Comparison of ENCODE assay signal across 8 cellular contexts in genomic region chr11:67318239-67318555, GRCh38. TPM values are rescaled to one million over a fixed set of nuclear protein-coding genes. Genes with fewer than 3 reads are reported as not detected.
DNase-seq lines count a peak whose midpoint lies in the region; ATAC-seq, FAIRE-seq and TF ChIP-seq lines count a peak whose summit lies in the region.

No MANE protein-coding gene starts in this region.

- H3K4me1 ChIP-seq in heart left ventricle (peaks cover 0 to 22% (median 12%) of the 10 kb centered on the region in 12 donors), astrocyte (ENCODE audit: insufficient read depth, low read length) (peaks cover 5% of the 10 kb centered on the region), upper lobe of left lung (peaks cover 13 to 16% (median 14%) of the 10 kb centered on the region in 4 donors)

- DNase-seq in heart left ventricle (no peak), left ventricle myocardium superior (no peak), astrocyte (ENCODE audit: low read depth) (no peak), lower leg skin (ENCODE audit: low spot score in 2 of 2) (no peak), upper lobe of left lung (no peak), SK-N-DZ (ENCODE audit: low spot score) (no peak)

- no peak for TF ChIP-seq EP300 in upper lobe of left lung (IDR thresholded peaks at IDR 0.05)

- peak overlapping the region; percentile 83 for H3K9ac ChIP-seq in astrocyte (ENCODE audit: low read length)

- peaks cover 5% of the 10 kb centered on the region for H3K36me3 Mint-ChIP-seq in astrocyte (ENCODE audit: low read depth, unreplicated experiment)

- peak overlapping the region in 6 of 12 donors; percentile 91 to 98 (median 95) for H3K27ac ChIP-seq in heart left ventricle
- no peak overlapping the region for H3K27ac ChIP-seq in astrocyte (ENCODE audit: low read depth, low read length)
- H3K27ac ChIP-seq in upper lobe of left lung, result peak overlapping the region; percentile 86 to 98 (median 90)

- no peaks in the 10 kb centered on the region for H4K20me1 ChIP-seq in astrocyte (ENCODE audit: insufficient read depth, low read length)

- peak overlapping the region; percentile 18 for H3K27ac Mint-ChIP-seq in astrocyte (ENCODE audit: unreplicated experiment)

- H3K27me3 ChIP-seq in heart left ventricle, result no peaks in the 10 kb centered on the region
- H3K27me3 ChIP-seq in astrocyte (ENCODE audit: insufficient read depth, low read length), result no peaks in the 10 kb centered on the region
- no peaks in the 10 kb centered on the region for H3K27me3 ChIP-seq in upper lobe of left lung

- H3K4me3 Mint-ChIP-seq in astrocyte (ENCODE audit: unreplicated experiment), result peak overlapping the region; percentile 97

- H2AFZ ChIP-seq in astrocyte (ENCODE audit: low read depth, low read length), result peak overlapping the region; percentile 93

- ATAC-seq in heart left ventricle (no peak), left ventricle myocardium superior (no peak), upper lobe of left lung (ENCODE audit: low FRiP score in 2 of 2) (no peak), HG02884 (IDR thresholded peaks at IDR 0.05; ENCODE audit: unreplicated experiment) (no peak), GM18502 (IDR thresholded peaks at IDR 0.05; ENCODE audit: poor library complexity, unreplicated experiment) (no peak)

- intact Hi-C loops in heart left ventricle (cut with DNase I) (loop anchor here in 5 of 10 donors (2.0 to 10.0 kb wide), 3 partner anchors 233 to 237 kb away; no protein-coding TSS in a partner anchor), left ventricle myocardium superior (cut with micrococcal nuclease) (loop anchor here (5.0 kb wide), 1 partner anchor 56 kb away; no protein-coding TSS in a partner anchor), lower leg skin (cut with DNase I; ENCODE audit: low total_unique reads) (no loop called here)

- H3K36me3 ChIP-seq in heart left ventricle (peaks cover 0 to 5% (median 0%) of the 10 kb centered on the region in 9 donors), astrocyte (ENCODE audit: insufficient read depth, low read length) (no peaks in the 10 kb centered on the region), upper lobe of left lung (no peaks in the 10 kb centered on the region)

- TF ChIP-seq CTCF in heart left ventricle (IDR thresholded peaks at IDR 0.05), result no peak
- TF ChIP-seq CTCF in astrocyte (IDR thresholded peaks at IDR 0.05; ENCODE audit: insufficient read depth, low read depth, low read length), result no peak
- TF ChIP-seq CTCF in lower leg skin (IDR thresholded peaks at IDR 0.05), result no peak
- no peak for TF ChIP-seq CTCF in upper lobe of left lung (IDR thresholded peaks at IDR 0.05)

- no peak for FAIRE-seq in astrocyte (lab: Jason Lieb, UNC)

- WGBS in heart left ventricle, 4 donors, result 1 to 2% (median 2%) methylated on average over 6 to 14 of the region's 14 CpGs
- WGBS in lower leg skin, 2 donors, result 0 to 2% methylated on average over 12 to 14 of the region's 14 CpGs
- 0 to 3% methylated on average over 5 to 13 of the region's 14 CpGs for WGBS in upper lobe of left lung, 2 donors

- H3K9me3 Mint-ChIP-seq in astrocyte (ENCODE audit: unreplicated experiment), result no peaks in the 10 kb centered on the region

- H3K27me3 Mint-ChIP-seq in astrocyte (ENCODE audit: low read depth, unreplicated experiment), result peaks cover 5% of the 10 kb centered on the region

- TF ChIP-seq POLR2A in heart left ventricle (IDR thresholded peaks at IDR 0.05), result no peak
- TF ChIP-seq POLR2A in lower leg skin (IDR thresholded peaks at IDR 0.05), result no peak
- no peak for TF ChIP-seq POLR2A in upper lobe of left lung (IDR thresholded peaks at IDR 0.05)

- no peaks in the 10 kb centered on the region for H3K79me2 ChIP-seq in astrocyte (ENCODE audit: insufficient read depth, low read length)

- H3K4me1 Mint-ChIP-seq in astrocyte (ENCODE audit: low read depth, unreplicated experiment), result no peaks in the 10 kb centered on the region

- H3K4me2 ChIP-seq in astrocyte (ENCODE audit: low read length), result peak overlapping the region; percentile 97

- H3K9me3 ChIP-seq in heart left ventricle, result no peaks in the 10 kb centered on the region
- H3K9me3 ChIP-seq in astrocyte (ENCODE audit: insufficient read depth, low read depth, low read length), result no peaks in the 10 kb centered on the region
- H3K9me3 ChIP-seq in upper lobe of left lung, result no peaks in the 10 kb centered on the region

- H3K4me3 ChIP-seq in heart left ventricle (peak overlapping the region; percentile 69 to 97 (median 84)), astrocyte (ENCODE audit: insufficient read depth, low read depth, low read length) (peak overlapping the region; percentile 86), lower leg skin (ENCODE audit: low read depth, poor library complexity, severe bottlenecking) (peak overlapping the region; percentile 66), upper lobe of left lung (peak overlapping the region; percentile 76 to 98 (median 87))

RNA-seq across cellular contexts. Expression of gene SSH3, which starts 14.9 kb away (rescaled TPM):
- total RNA-seq in heart left ventricle (10 to 100 TPM; 10.8 to 23.9 (median 16.8) TPM), left ventricle myocardium superior (18.7 TPM), astrocyte (19.1 and 20.1 TPM in 2 replicates), lower leg skin (10 to 100 TPM; 58.6 to 71.0 (median 62.0) TPM), upper lobe of left lung (10 to 100 TPM; 35.9 to 99.2 (median 53.8) TPM)
- 1 to 10 TPM; 8.1 to 9.4 TPM for polyA plus RNA-seq in heart left ventricle
- polyA plus RNA-seq in SK-N-DZ (2014; cell fraction: cytosol; rRNA removed), result 0.24 and 0.29 TPM in 2 replicates
- polyA plus RNA-seq in SK-N-DZ (2014; cell fraction: nucleus; rRNA removed), result 3.8 and 14.4 TPM in 2 replicates

RNA-seq across cellular contexts. Expression of gene ANKRD13D, which starts 29.1 kb away (rescaled TPM):
- 10 to 100 TPM in 6 of 9 donors, 1 to 10 TPM in 3; 7.6 to 43.6 (median 12.8) TPM for total RNA-seq in heart left ventricle
- polyA plus RNA-seq in heart left ventricle, result 10 to 100 TPM; 12.3 to 17.6 TPM
- total RNA-seq in left ventricle myocardium superior, result 13.1 TPM
- total RNA-seq in astrocyte, result 39.4 and 40.8 TPM in 2 replicates
- 10 to 100 TPM; 60.5 to 84.7 (median 72.8) TPM for total RNA-seq in lower leg skin
- 100 to 1,000 TPM in 2 of 6 donors, 10 to 100 TPM in 4; 47.4 to 221 (median 78.3) TPM for total RNA-seq in upper lobe of left lung
- 21.1 and 25.4 TPM in 2 replicates for polyA plus RNA-seq in SK-N-DZ (2014; cell fraction: cytosol; rRNA removed)
- polyA plus RNA-seq in SK-N-DZ (2014; cell fraction: nucleus; rRNA removed), result 91.5 and 113 TPM in 2 replicates

RNA-seq across cellular contexts. Expression of gene POLD4, which starts 35.1 kb away (rescaled TPM):
- 100 to 1,000 TPM in 1 of 9 donors, 10 to 100 TPM in 8; 36.0 to 131 (median 57.1) TPM for total RNA-seq in heart left ventricle
- polyA plus RNA-seq in heart left ventricle, result 100 to 1,000 TPM in 1 of 2 donors, 10 to 100 TPM in 1; 83.0 to 164 TPM
- total RNA-seq in left ventricle myocardium superior, result 40.3 TPM
- total RNA-seq in astrocyte, result 53.5 and 69.2 TPM in 2 replicates
- 100 to 1,000 TPM in 1 of 4 donors, 10 to 100 TPM in 3; 82.3 to 126 (median 86.4) TPM for total RNA-seq in lower leg skin
- 100 to 1,000 TPM in 4 of 6 donors, 10 to 100 TPM in 2; 55.5 to 173 (median 106) TPM for total RNA-seq in upper lobe of left lung
- 6.5 and 8.5 TPM in 2 replicates for polyA plus RNA-seq in SK-N-DZ (2014; cell fraction: cytosol; rRNA removed)
- polyA plus RNA-seq in SK-N-DZ (2014; cell fraction: nucleus; rRNA removed), result 8.2 and 9.1 TPM in 2 replicates

RNA-seq across cellular contexts. Expression of gene GRK2, which starts 51.9 kb away (rescaled TPM):
- total RNA-seq in heart left ventricle (100 to 1,000 TPM in 1 of 9 donors, 10 to 100 TPM in 8; 40.1 to 107 (median 49.6) TPM), left ventricle myocardium superior (56.8 TPM), astrocyte (27.2 and 34.0 TPM in 2 replicates), lower leg skin (100 to 1,000 TPM in 3 of 4 donors, 10 to 100 TPM in 1; 81.1 to 127 (median 114) TPM), upper lobe of left lung (100 to 1,000 TPM in 4 of 6 donors, 10 to 100 TPM in 2; 76.9 to 232 (median 117) TPM)
- polyA plus RNA-seq in heart left ventricle, result 10 to 100 TPM; 55.6 to 63.8 TPM
- 63.4 and 72.0 TPM in 2 replicates for polyA plus RNA-seq in SK-N-DZ (2014; cell fraction: cytosol; rRNA removed)
- polyA plus RNA-seq in SK-N-DZ (2014; cell fraction: nucleus; rRNA removed), result 95.3 and 97.5 TPM in 2 replicates

RNA-seq across cellular contexts. Expression of gene CLCF1, which starts 55.2 kb away (rescaled TPM):
- total RNA-seq in heart left ventricle (1 to 10 TPM in 5 of 9 donors, under 1 TPM in 4; 0.25 to 6.1 (median 1.7) TPM), left ventricle myocardium superior (0.89 TPM), astrocyte (17.4 and 17.6 TPM in 2 replicates), lower leg skin (1 to 10 TPM; 2.2 to 3.3 (median 2.5) TPM), upper lobe of left lung (10 to 100 TPM in 2 of 6 donors, 1 to 10 TPM in 4; 3.7 to 29.5 (median 6.0) TPM)
- 10 to 100 TPM in 1 of 2 donors, under 1 TPM in 1; 0.99 to 17.1 TPM for polyA plus RNA-seq in heart left ventricle
- polyA plus RNA-seq in SK-N-DZ (2014; cell fraction: cytosol; rRNA removed), result 0.12 and 0.21 TPM in 2 replicates
- polyA plus RNA-seq in SK-N-DZ (2014; cell fraction: nucleus; rRNA removed), result 1.4 TPM in 1 of 2 replicates, not detected in the other
